In genomic region chr19:40421468-40421778, GRCh38 we compare ENCODE assay signal across 8 cellular contexts. TPM values are rescaled to one million over a fixed set of nuclear protein-coding genes. Genes with fewer than 3 reads are reported as not detected.
DNase-seq lines count a peak whose midpoint lies in the region; ATAC-seq and TF ChIP-seq lines count a peak whose summit lies in the region.

No MANE protein-coding gene starts in this region.

- H3K4me3 Mint-ChIP-seq in activated CD4-positive, alpha-beta T cell treated with anti-CD3 and anti-CD28 coated beads, Interleukin-2, amount 10 ng/mL, durations not matched to agents 24 days and 14 days: peak overlapping the region; percentile 83
- peak overlapping the region; percentile 80 for H3K4me3 Mint-ChIP-seq in activated naive CD8-positive, alpha-beta T cell treated with anti-CD3 and anti-CD28 coated beads, Interleukin-2, amount 50 U/mL, for 24 hours

- H3K4me3 ChIP-seq in kidney epithelial cell (ENCODE audit: low read depth, low read length) (peak overlapping the region; percentile 48), thymus (ENCODE audit: low read length) (peak overlapping the region; percentile 83)

- peaks cover 17% of the 10 kb centered on the region for H3K36me3 Mint-ChIP-seq in activated CD4-positive, alpha-beta T cell treated with anti-CD3 and anti-CD28 coated beads, Interleukin-2, amount 10 ng/mL, durations not matched to agents 24 days and 14 days (ENCODE audit: low read depth)
- H3K36me3 Mint-ChIP-seq in activated naive CD8-positive, alpha-beta T cell treated with anti-CD3 and anti-CD28 coated beads, Interleukin-2, amount 50 U/mL, for 24 hours (ENCODE audit: low read depth): peaks cover 14% of the 10 kb centered on the region

- peak overlapping the region; percentile 88 for H3K27ac Mint-ChIP-seq in activated CD4-positive, alpha-beta T cell treated with anti-CD3 and anti-CD28 coated beads, Interleukin-2, amount 10 ng/mL, durations not matched to agents 24 days and 14 days
- peak overlapping the region; percentile 87 for H3K27ac Mint-ChIP-seq in activated naive CD8-positive, alpha-beta T cell treated with anti-CD3 and anti-CD28 coated beads, Interleukin-2, amount 50 U/mL, for 24 hours

- H3K36me3 ChIP-seq in kidney epithelial cell (ENCODE audit: control insufficient read depth, insufficient read depth, low read length): no peaks in the 10 kb centered on the region
- peaks cover 11% of the 10 kb centered on the region for H3K36me3 ChIP-seq in thymus (ENCODE audit: control insufficient read depth, insufficient read depth)

- WGBS in thymus: 52% methylated on average over 4 of the region's 4 CpGs

- peaks cover 2% of the 10 kb centered on the region for H3K27me3 Mint-ChIP-seq in activated CD4-positive, alpha-beta T cell treated with anti-CD3 and anti-CD28 coated beads, Interleukin-2, amount 10 ng/mL, durations not matched to agents 24 days and 14 days
- peaks cover 2% of the 10 kb centered on the region for H3K27me3 Mint-ChIP-seq in activated naive CD8-positive, alpha-beta T cell treated with anti-CD3 and anti-CD28 coated beads, Interleukin-2, amount 50 U/mL, for 24 hours

- no peaks in the 10 kb centered on the region for H3K9me3 Mint-ChIP-seq in activated CD4-positive, alpha-beta T cell treated with anti-CD3 and anti-CD28 coated beads, Interleukin-2, amount 10 ng/mL, durations not matched to agents 24 days and 14 days
- no peaks in the 10 kb centered on the region for H3K9me3 Mint-ChIP-seq in activated naive CD8-positive, alpha-beta T cell treated with anti-CD3 and anti-CD28 coated beads, Interleukin-2, amount 50 U/mL, for 24 hours

- no peaks in the 10 kb centered on the region for H3K27me3 ChIP-seq in kidney epithelial cell (ENCODE audit: control insufficient read depth, insufficient read depth, low read length)
- no peaks in the 10 kb centered on the region for H3K27me3 ChIP-seq in thymus (ENCODE audit: control insufficient read depth, insufficient read depth)

- ATAC-seq in activated naive CD8-positive, alpha-beta T cell treated with anti-CD3 and anti-CD28 coated beads, Interleukin-2, amount 50 U/mL, for 24 hours: no peak
- no peak for ATAC-seq in HG03159 (IDR thresholded peaks at IDR 0.05; ENCODE audit: unreplicated experiment)
- no peak for ATAC-seq in HG03039 (IDR thresholded peaks at IDR 0.05; ENCODE audit: unreplicated experiment)

- intact Hi-C loops in activated CD4-positive, alpha-beta T cell treated with anti-CD3 and anti-CD28 coated beads, Interleukin-2, amount 10 ng/mL, durations not matched to agents 24 days and 14 days (cut with micrococcal nuclease): loop anchor here (1.0 to 10.0 kb wide), 6 partner anchors 22 to 843 kb away; partner anchors contain the start of genes COQ8B, HNRNPUL1, ITPKC and LTBP4

- peak overlapping the region; percentile 96 for H3K27ac ChIP-seq in thymus (ENCODE audit: low read depth)

- peaks cover 50% of the 10 kb centered on the region for H3K4me1 Mint-ChIP-seq in activated CD4-positive, alpha-beta T cell treated with anti-CD3 and anti-CD28 coated beads, Interleukin-2, amount 10 ng/mL, durations not matched to agents 24 days and 14 days
- peaks cover 36% of the 10 kb centered on the region for H3K4me1 Mint-ChIP-seq in activated naive CD8-positive, alpha-beta T cell treated with anti-CD3 and anti-CD28 coated beads, Interleukin-2, amount 50 U/mL, for 24 hours

- H3K9me3 ChIP-seq in thymus (ENCODE audit: control insufficient read depth): no peaks in the 10 kb centered on the region

- peaks cover 9% of the 10 kb centered on the region for H3K4me1 ChIP-seq in thymus (ENCODE audit: control insufficient read depth, insufficient read depth, low read length)

- no peak for DNase-seq in activated CD4-positive, alpha-beta T cell treated with anti-CD3 and anti-CD28 coated beads, Interleukin-2, amount 10 ng/mL, durations not matched to agents 24 days and 14 days
- no peak for DNase-seq in activated CD4-positive, alpha-beta T cell treated with anti-CD3 and anti-CD28 coated beads, Interleukin-2, amount 50 U/mL, for 4 hours
- DNase-seq in activated naive CD8-positive, alpha-beta T cell treated with anti-CD3 and anti-CD28 coated beads, Interleukin-2, amount 50 U/mL, for 24 hours: no peak
- DNase-seq in kidney epithelial cell (ENCODE audit: low read depth) (no peak), cerebellar cortex (ENCODE audit: low spot score) (no peak)

- TF ChIP-seq CTCF in kidney epithelial cell (IDR thresholded peaks at IDR 0.05; ENCODE audit: insufficient read depth, low read length, poor library complexity, severe bottlenecking): no peak

RNA-seq across cellular contexts. Expression of gene SERTAD1, which starts 4.4 kb away (rescaled TPM):
- 19.3 and 20.8 TPM in 2 replicates for total RNA-seq in activated CD4-positive, alpha-beta T cell treated with anti-CD3 and anti-CD28 coated beads, Interleukin-2, amount 10 ng/mL, durations not matched to agents 24 days and 14 days
- 12.3 and 13.6 TPM in 2 replicates for total RNA-seq in kidney epithelial cell
- polyA plus RNA-seq in thymus: 15.4 TPM

RNA-seq across cellular contexts. Expression of gene PRX, which starts 8.2 kb away (rescaled TPM):
- total RNA-seq in activated CD4-positive, alpha-beta T cell treated with anti-CD3 and anti-CD28 coated beads, Interleukin-2, amount 10 ng/mL, durations not matched to agents 24 days and 14 days: 0.84 and 0.90 TPM in 2 replicates
- 2.5 and 2.7 TPM in 2 replicates for total RNA-seq in kidney epithelial cell
- 1.7 TPM for polyA plus RNA-seq in thymus

RNA-seq across cellular contexts. Expression of gene SERTAD3, which starts 22.7 kb away (rescaled TPM):
- 10.8 and 12.5 TPM in 2 replicates for total RNA-seq in activated CD4-positive, alpha-beta T cell treated with anti-CD3 and anti-CD28 coated beads, Interleukin-2, amount 10 ng/mL, durations not matched to agents 24 days and 14 days
- total RNA-seq in kidney epithelial cell: 11.4 and 12.9 TPM in 2 replicates
- polyA plus RNA-seq in thymus: 35.2 TPM

RNA-seq across cellular contexts. Expression of gene HIPK4, which starts 31.4 kb away (rescaled TPM):
- total RNA-seq in activated CD4-positive, alpha-beta T cell treated with anti-CD3 and anti-CD28 coated beads, Interleukin-2, amount 10 ng/mL, durations not matched to agents 24 days and 14 days: not detected in 2 replicates
- 0.55 TPM in 1 of 2 replicates, not detected in the other for total RNA-seq in kidney epithelial cell
- 0.07 TPM for polyA plus RNA-seq in thymus

RNA-seq across cellular contexts. Expression of gene BLVRB, which starts 44.1 kb away (rescaled TPM):
- 7.5 and 10.6 TPM in 2 replicates for total RNA-seq in activated CD4-positive, alpha-beta T cell treated with anti-CD3 and anti-CD28 coated beads, Interleukin-2, amount 10 ng/mL, durations not matched to agents 24 days and 14 days
- 86.1 and 91.1 TPM in 2 replicates for total RNA-seq in kidney epithelial cell
- polyA plus RNA-seq in thymus: 88.8 TPM
